ENCODE assay signal across 9 cellular contexts in genomic region chr18:23689616-23690504, GRCh38. TPM values are rescaled to one million over a fixed set of nuclear protein-coding genes. Genes with fewer than 3 reads are reported as not detected.
A peak's percentile ranks its signal among the peaks of the same experiment; 100 is the strongest.
DNase-seq lines count a peak whose midpoint lies in the region; ATAC-seq and TF ChIP-seq lines count a peak whose summit lies in the region.
"Had no signal": no experiment of that assay in that cellular context is flagged by ENCODE, and none has a peak within 500 bp of the region (broad histone marks: within the 10 kb centered on the region; RNA-seq: fewer than 3 reads in every experiment).

No MANE protein-coding gene starts in this region.

- no peaks in the 10 kb centered on the region for H3K79me2 ChIP-seq in fibroblast of lung (ENCODE audit: control insufficient read depth, insufficient read depth, low read length)

- peak; percentile 13 to 17 for ATAC-seq in activated CD4-positive, CD25-positive, alpha-beta regulatory T cell treated with anti-CD3 and anti-CD28 coated beads, Interleukin-2, amount 50 U/mL, for 24 hours
- ATAC-seq in GM21786 (IDR thresholded peaks at IDR 0.05; ENCODE audit: unreplicated experiment), result no peak

- DNase-seq in activated CD4-positive, alpha-beta T cell treated with anti-CD3 and anti-CD28 coated beads for 48 hours, result peak; percentile 14
- DNase-seq in activated CD4-positive, alpha-beta T cell treated with anti-CD3 and anti-CD28 coated beads for 1 hour, result no peak
- DNase-seq in fibroblast of lung (ENCODE audit: low read depth in 2 of 2) (no peak), SIG-M5 treated with dmso at 0.1 percent for 504 hours (lab: John Stamatoyannopoulos, UW; ENCODE audit: unreplicated experiment) (no peak), AG20443 (ENCODE audit: low spot score) (no peak)

- no peaks in the 10 kb centered on the region for H3K36me3 ChIP-seq in fibroblast of lung (ENCODE audit: control insufficient read depth, insufficient read depth, low read length)
- H3K36me3 ChIP-seq in neutrophil, result no peaks in the 10 kb centered on the region

- no peaks in the 10 kb centered on the region for H3K4me1 ChIP-seq in fibroblast of lung (ENCODE audit: control insufficient read depth, extremely low read depth, insufficient read depth, low read length)
- peaks cover 6 to 14% of the 10 kb centered on the region in 2 experiments for H3K4me1 ChIP-seq in neutrophil (ENCODE audit: control insufficient read depth in 1 of 2, insufficient read depth in 1 of 2, low read depth in 1 of 2, low read length in 1 of 2)

- H4K20me1 ChIP-seq in fibroblast of lung (ENCODE audit: control insufficient read depth, extremely low read depth, insufficient read depth, low read length), result no peaks in the 10 kb centered on the region

- H3K9ac ChIP-seq in fibroblast of lung (ENCODE audit: insufficient read depth, low read length), result no peak overlapping the region

- H3K27me3 ChIP-seq in fibroblast of lung (ENCODE audit: control insufficient read depth, insufficient read depth, low read length) (peaks cover 6% of the 10 kb centered on the region), neutrophil (peaks cover 98% of the 10 kb centered on the region)

- H2AFZ ChIP-seq in fibroblast of lung (ENCODE audit: low read length), result no peak overlapping the region

- TF ChIP-seq CTCF in fibroblast of lung (conservative IDR thresholded peaks at IDR 0.05 in 1 of 2, IDR thresholded peaks at IDR 0.05 in 1 of 2; ENCODE audit: low read depth in 1 of 2, low read length in 2 of 2) (no peak), neutrophil (IDR thresholded peaks at IDR 0.05) (no peak)

- H3K4me3 ChIP-seq in fibroblast of lung (replicated peaks in 1 of 4; ENCODE audit: control extremely low read depth in 1 of 4, insufficient read depth in 1 of 4, low read depth in 3 of 4, low read length in 4 of 4) (peak overlapping the region in 3 of 4 experiments; percentile 41 to 57 (median 47)), neutrophil (ENCODE audit: low read depth in 1 of 2, low read length in 1 of 2) (peak overlapping the region; percentile 15 to 30)

- H3K27ac ChIP-seq in fibroblast of lung (ENCODE audit: insufficient read depth, low read length) (no peak overlapping the region), neutrophil (no peak overlapping the region)

- no peaks in the 10 kb centered on the region for H3K9me3 ChIP-seq in fibroblast of lung (ENCODE audit: control insufficient read depth, insufficient read depth, low read depth, low read length)
- H3K9me3 ChIP-seq in neutrophil, result no peaks in the 10 kb centered on the region

- H3K4me2 ChIP-seq in fibroblast of lung (ENCODE audit: extremely low read depth, insufficient read depth, low read length), result peak overlapping the region; percentile 88

RNA-seq across cellular contexts. Expression of gene LAMA3, which starts 0.6 kb away (rescaled TPM):
- 8.5 and 13.2 TPM in 2 replicates for total RNA-seq in fibroblast of lung
- polyA plus RNA-seq in fibroblast of lung, result 0.75 and 1.9 TPM in 2 replicates
- polyA plus RNA-seq in fibroblast of lung (2012), result 0.52 and 1.5 TPM in 2 replicates
- 2.9 TPM in 1 of 2 replicates, not detected in the other for polyA minus RNA-seq in fibroblast of lung (ENCODE audit: low replicate concordance)

RNA-seq across cellular contexts. Expression of gene ANKRD29, which starts 27.1 kb away (rescaled TPM):
- total RNA-seq in fibroblast of lung, result 4.1 and 6.9 TPM in 2 replicates
- 2.0 and 3.4 TPM in 2 replicates for polyA plus RNA-seq in fibroblast of lung
- polyA plus RNA-seq in fibroblast of lung (2012), result 1.1 and 2.4 TPM in 2 replicates
- polyA minus RNA-seq in fibroblast of lung (ENCODE audit: low replicate concordance), result 0.24 and 3.7 TPM in 2 replicates
- total RNA-seq: activated CD8-positive, alpha-beta memory T cell treated with anti-CD3 and anti-CD28 coated beads for 36 hours had no signal
